ENCODE assay signal across 8 cellular contexts in the genomic region with DNA sequence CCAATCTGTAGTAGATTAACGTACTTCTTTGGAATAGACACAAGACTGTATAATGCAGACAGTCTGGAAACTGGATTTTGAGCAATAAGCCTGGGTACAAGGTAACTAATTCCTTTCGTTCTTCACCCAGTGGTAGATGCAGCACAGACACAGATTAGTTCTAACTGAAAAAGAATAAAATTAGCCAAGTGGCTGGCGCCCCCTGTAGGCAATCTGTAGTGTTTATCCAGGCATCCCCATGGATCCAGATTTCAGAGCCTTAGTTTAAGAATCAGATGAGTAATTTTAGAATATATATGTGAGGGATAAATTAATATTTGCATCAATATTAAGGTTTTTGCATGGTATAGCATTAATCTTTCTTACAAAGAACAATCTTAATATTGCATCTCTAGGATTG.
DNase-seq lines count a peak whose midpoint lies in the region; ATAC-seq and TF ChIP-seq lines count a peak whose summit lies in the region.

No MANE protein-coding gene starts in this region.

- in situ Hi-C loops in ACHN (cut with HindIII; ENCODE audit: low pct_ligation_motif_present, low pct_unique_long_range_greater_than_20kb, low sequenced_read_pairs) = no loop called here

- TF ChIP-seq CTCF in GM12875 (IDR thresholded peaks at IDR 0.05; ENCODE audit: borderline replicate concordance, insufficient read depth, low read depth, low read length) (peak; percentile 46; the same call in 1 of the 2 replicates), chondrocyte (IDR thresholded peaks at IDR 0.05) (peak; percentile 51)

- ATAC-seq in HG03457 (IDR thresholded peaks at IDR 0.05; ENCODE audit: unreplicated experiment) (no peak), HG03354 (IDR thresholded peaks at IDR 0.05; ENCODE audit: poor library complexity, severe bottlenecking, unreplicated experiment) (no peak), GM18505 (IDR thresholded peaks at IDR 0.05; ENCODE audit: unreplicated experiment) (no peak)

- H3K36me3 Mint-ChIP-seq in chondrocyte (ENCODE audit: low read depth) = no peaks in the 10 kb centered on the region

- H3K4me1 Mint-ChIP-seq in chondrocyte (ENCODE audit: low read depth) = no peaks in the 10 kb centered on the region

- no peak overlapping the region for H3K27ac Mint-ChIP-seq in chondrocyte (ENCODE audit: unreplicated experiment)

- no peak overlapping the region for H3K4me3 ChIP-seq in GM12875 (ENCODE audit: low read depth, low read length)

- no peak for TF ChIP-seq POLR2A in GM18505 (IDR thresholded peaks at IDR 0.05; ENCODE audit: borderline replicate concordance, extremely low read depth, insufficient read depth, insufficient read length)

- no peaks in the 10 kb centered on the region for H3K9me3 Mint-ChIP-seq in chondrocyte (ENCODE audit: low read depth)

- DNase-seq in ACHN (peak; percentile 48), NCI-H524 (lab: John Stamatoyannopoulos, UW) (peak; percentile 4 to 65), chondrocyte (ENCODE audit: low spot score) (no peak), pons (ENCODE audit: low spot score) (peak; percentile 67)

- H3K4me3 Mint-ChIP-seq in chondrocyte (ENCODE audit: unreplicated experiment) = no peak overlapping the region

- H3K27me3 Mint-ChIP-seq in chondrocyte (ENCODE audit: low read depth) = no peaks in the 10 kb centered on the region
